Comparison of ENCODE assay signal across 9 cellular contexts in genomic region chr9:128470560-128470959, GRCh38. TPM values are rescaled to one million over a fixed set of nuclear protein-coding genes. Genes with fewer than 3 reads are reported as not detected.
DNase-seq lines count a peak whose midpoint lies in the region; ATAC-seq and TF ChIP-seq lines count a peak whose summit lies in the region.
"Had no signal": no experiment of that assay in that cellular context is flagged by ENCODE, and none has a peak within 500 bp of the region (broad histone marks: within the 10 kb centered on the region; RNA-seq: fewer than 3 reads in every experiment).

No MANE protein-coding gene starts in this region.

- H3K4me3 Mint-ChIP-seq in stimulated activated naive CD8-positive, alpha-beta T cell treated with anti-CD3 and anti-CD28 coated beads, Interleukin-15, amount 100 ng/mL, for 72 hours: no peak overlapping the region
- H3K4me3 Mint-ChIP-seq in endothelial cell (ENCODE audit: unreplicated experiment): peak overlapping the region; percentile 72
- no peak overlapping the region for H3K4me3 Mint-ChIP-seq in activated T-helper 2 cell treated with anti-CD3 and anti-CD28 coated beads, Interferon-gamma antibody, Interleukin-2, Interleukin-4, amounts not matched to agents 10 μg/mL and 5 μg/mL and 100 μg/mL, durations not matched to agents 14 hours and 24 hours and 36 hours (ENCODE audit: low read depth)

- H3K36me3 Mint-ChIP-seq in endothelial cell (ENCODE audit: low read depth, unreplicated experiment): peaks cover 40% of the 10 kb centered on the region
- H3K36me3 Mint-ChIP-seq in activated T-helper 2 cell treated with anti-CD3 and anti-CD28 coated beads, Interferon-gamma antibody, Interleukin-2, Interleukin-4, amounts not matched to agents 10 μg/mL and 5 μg/mL and 100 μg/mL, durations not matched to agents 14 hours and 24 hours and 36 hours (ENCODE audit: low read depth): peaks cover 45% of the 10 kb centered on the region

- no peak for TF ChIP-seq CTCF in endothelial cell (IDR thresholded peaks at IDR 0.05; ENCODE audit: unreplicated experiment)

- H3K27me3 Mint-ChIP-seq in stimulated activated naive CD8-positive, alpha-beta T cell treated with anti-CD3 and anti-CD28 coated beads, Interleukin-15, amount 100 ng/mL, for 72 hours: no peaks in the 10 kb centered on the region
- H3K27me3 Mint-ChIP-seq in endothelial cell (ENCODE audit: unreplicated experiment): no peaks in the 10 kb centered on the region
- H3K27me3 Mint-ChIP-seq in activated T-helper 2 cell treated with anti-CD3 and anti-CD28 coated beads, Interferon-gamma antibody, Interleukin-2, Interleukin-4, amounts not matched to agents 10 μg/mL and 5 μg/mL and 100 μg/mL, durations not matched to agents 14 hours and 24 hours and 36 hours (ENCODE audit: low read depth): no peaks in the 10 kb centered on the region

- peaks cover 5% of the 10 kb centered on the region for H3K4me1 Mint-ChIP-seq in stimulated activated naive CD8-positive, alpha-beta T cell treated with anti-CD3 and anti-CD28 coated beads, Interleukin-15, amount 100 ng/mL, for 72 hours
- H3K4me1 Mint-ChIP-seq in endothelial cell (ENCODE audit: unreplicated experiment): no peaks in the 10 kb centered on the region
- no peaks in the 10 kb centered on the region for H3K4me1 Mint-ChIP-seq in activated T-helper 2 cell treated with anti-CD3 and anti-CD28 coated beads, Interferon-gamma antibody, Interleukin-2, Interleukin-4, amounts not matched to agents 10 μg/mL and 5 μg/mL and 100 μg/mL, durations not matched to agents 14 hours and 24 hours and 36 hours (ENCODE audit: low read depth)

- intact Hi-C loops in activated T-helper 2 cell treated with anti-CD3 and anti-CD28 coated beads, Interferon-gamma antibody, Interleukin-2, Interleukin-4, amounts not matched to agents 10 μg/mL and 5 μg/mL and 100 μg/mL, durations not matched to agents 14 hours and 24 hours and 36 hours (cut with micrococcal nuclease): no loop called here

- no peaks in the 10 kb centered on the region for H3K9me3 Mint-ChIP-seq in stimulated activated naive CD8-positive, alpha-beta T cell treated with anti-CD3 and anti-CD28 coated beads, Interleukin-15, amount 100 ng/mL, for 72 hours
- H3K9me3 Mint-ChIP-seq in endothelial cell (ENCODE audit: unreplicated experiment): no peaks in the 10 kb centered on the region
- H3K9me3 Mint-ChIP-seq in activated T-helper 2 cell treated with anti-CD3 and anti-CD28 coated beads, Interferon-gamma antibody, Interleukin-2, Interleukin-4, amounts not matched to agents 10 μg/mL and 5 μg/mL and 100 μg/mL, durations not matched to agents 14 hours and 24 hours and 36 hours: no peaks in the 10 kb centered on the region

- no peak for DNase-seq in stimulated activated naive CD8-positive, alpha-beta T cell treated with anti-CD3 and anti-CD28 coated beads, Interleukin-15, amount 100 ng/mL, for 72 hours
- DNase-seq in stimulated activated naive CD8-positive, alpha-beta T cell treated with anti-CD3 and anti-CD28 coated beads, Interleukin-15, Interleukin-2, amounts not matched to agents 100 U/mL and 50 U/mL, for 24 hours: no peak
- peak; percentile 71 for DNase-seq in OCI-M1 (lab: John Stamatoyannopoulos, UW)
- DNase-seq in endothelial cell (ENCODE audit: low spot score): no peak
- DNase-seq in activated T-helper 2 cell treated with anti-CD3 and anti-CD28 coated beads, Interferon-gamma antibody, Interleukin-2, Interleukin-4, amounts not matched to agents 10 μg/mL and 5 μg/mL and 100 μg/mL, durations not matched to agents 14 hours and 24 hours and 36 hours (ENCODE audit: low spot score): no peak
- DNase-seq in islet precursor cell: no peak
- DNase-seq: PC-9 had no signal

- no peak overlapping the region for H3K27ac Mint-ChIP-seq in stimulated activated naive CD8-positive, alpha-beta T cell treated with anti-CD3 and anti-CD28 coated beads, Interleukin-15, amount 100 ng/mL, for 72 hours
- H3K27ac Mint-ChIP-seq in endothelial cell (ENCODE audit: unreplicated experiment): no peak overlapping the region
- no peak overlapping the region for H3K27ac Mint-ChIP-seq in activated T-helper 2 cell treated with anti-CD3 and anti-CD28 coated beads, Interferon-gamma antibody, Interleukin-2, Interleukin-4, amounts not matched to agents 10 μg/mL and 5 μg/mL and 100 μg/mL, durations not matched to agents 14 hours and 24 hours and 36 hours

- peak; percentile 53 for ATAC-seq in stimulated activated naive CD8-positive, alpha-beta T cell treated with anti-CD3 and anti-CD28 coated beads, Interleukin-15, amount 100 ng/mL, for 72 hours
- ATAC-seq in stimulated activated naive CD8-positive, alpha-beta T cell treated with anti-CD3 and anti-CD28 coated beads, Interleukin-15, Interleukin-2, amounts not matched to agents 100 U/mL and 50 U/mL, for 24 hours: no peak
- ATAC-seq in GM18498 (IDR thresholded peaks at IDR 0.05; ENCODE audit: unreplicated experiment) (no peak), HG03196 (IDR thresholded peaks at IDR 0.05; ENCODE audit: unreplicated experiment) (no peak)

RNA-seq across cellular contexts. Expression of gene ODF2, which starts 14.8 kb away (rescaled TPM):
- total RNA-seq in endothelial cell (ENCODE audit: unreplicated experiment): 83.8 TPM
- 61.5 and 64.4 TPM in 2 replicates for total RNA-seq in activated T-helper 2 cell treated with anti-CD3 and anti-CD28 coated beads, Interferon-gamma antibody, Interleukin-2, Interleukin-4, amounts not matched to agents 10 μg/mL and 5 μg/mL and 100 μg/mL, durations not matched to agents 14 hours and 24 hours and 36 hours

RNA-seq across cellular contexts. Expression of gene GLE1, which starts 34.0 kb away (rescaled TPM):
- total RNA-seq in endothelial cell (ENCODE audit: unreplicated experiment): 17.5 TPM
- total RNA-seq in activated T-helper 2 cell treated with anti-CD3 and anti-CD28 coated beads, Interferon-gamma antibody, Interleukin-2, Interleukin-4, amounts not matched to agents 10 μg/mL and 5 μg/mL and 100 μg/mL, durations not matched to agents 14 hours and 24 hours and 36 hours: 56.0 and 57.5 TPM in 2 replicates

RNA-seq across cellular contexts. Expression of gene CERCAM, which starts 49.9 kb away (rescaled TPM):
- 27.9 TPM for total RNA-seq in endothelial cell (ENCODE audit: unreplicated experiment)
- 8.2 and 9.3 TPM in 2 replicates for total RNA-seq in activated T-helper 2 cell treated with anti-CD3 and anti-CD28 coated beads, Interferon-gamma antibody, Interleukin-2, Interleukin-4, amounts not matched to agents 10 μg/mL and 5 μg/mL and 100 μg/mL, durations not matched to agents 14 hours and 24 hours and 36 hours
